ENCODE assay signal across 30 cellular contexts in the genomic region with DNA sequence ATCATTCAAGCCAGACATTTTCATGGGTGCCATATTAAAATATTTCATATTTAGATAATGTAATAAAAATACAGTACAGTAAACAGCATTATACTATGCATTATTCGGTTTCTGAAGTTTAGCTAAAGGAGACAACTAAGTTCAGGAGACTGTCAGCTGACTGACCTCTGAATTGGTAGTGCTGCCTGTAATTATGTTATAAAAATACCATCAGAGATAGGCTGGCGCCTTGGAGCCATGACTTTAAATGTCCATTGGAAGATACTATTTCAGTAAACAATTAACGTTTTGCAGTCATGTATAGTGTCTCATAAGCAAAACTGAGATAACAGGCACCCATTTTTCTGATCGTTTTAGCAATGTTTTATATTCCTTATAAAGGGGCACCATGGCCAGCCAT.
"Had no signal": no experiment of that assay in that cellular context is flagged by ENCODE, and none has a peak within 500 bp of the region (broad histone marks: within the 10 kb centered on the region; RNA-seq: fewer than 3 reads in every experiment).

No MANE protein-coding gene starts in this region.

- DNase-seq: activated B cell treated with CpG ODN at 0.5 μM for 24 hours; activated CD4-positive, alpha-beta memory T cell treated with anti-CD3 and anti-CD28 coated beads for 36 hours; activated CD4-positive, alpha-beta T cell treated with anti-CD3 and anti-CD28 coated beads for 4 hours; activated CD4-positive, alpha-beta T cell treated with anti-CD3 and anti-CD28 coated beads, Interleukin-2, amount 50 U/mL, for 1 hour; activated CD4-positive, CD25-positive, alpha-beta regulatory T cell treated with anti-CD3 and anti-CD28 coated beads, Interleukin-2, amount 50 U/mL, for 72 hours; activated CD8-positive, alpha-beta memory T cell treated with anti-CD3 and anti-CD28 coated beads, Interleukin-2, amount 50 U/mL, for 4 hours; activated gamma-delta T cell treated with Interleukin-2 at 50 U/mL for 16 hours; activated naive CD4-positive, alpha-beta T cell treated with anti-CD3 and anti-CD28 coated beads for 36 hours; activated T-cell treated with anti-CD3 and anti-CD28 coated beads for 4 hours; activated T-cell treated with anti-CD3 and anti-CD28 coated beads, Interleukin-2, amount 50 U/mL, for 4 hours; adrenal gland; body of pancreas; KG1; MM.1S; MV-4-11; NCI-H1092; NCI-H1436 treated with DMSO at 0.1 percent for 48 hours; NCI-H1694 treated with DMSO at 0.1 percent for 48 hours; NCI-H2029; NCI-H345; NCI-H524 treated with DMSO at 0.1 percent for 48 hours; PC-3; Peyer's patch; RPMI8226; SW 1271; T-helper 1 cell; T-helper 2 cell; T-helper 9 cell had no signal

- H3K4me3 ChIP-seq: adrenal gland, body of pancreas, Peyer's patch had no signal

- H3K36me3 ChIP-seq: Peyer's patch had no signal

- H3K9me3 ChIP-seq: adrenal gland, body of pancreas, Peyer's patch had no signal

- ATAC-seq: activated naive CD4-positive, alpha-beta T cell treated with anti-CD3 and anti-CD28 coated beads, Interleukin-2, amount 50 U/mL, for 72 hours; activated T-cell treated with anti-CD3 and anti-CD28 coated beads, Interleukin-2, amount 50 U/mL, for 4 hours; body of pancreas; PC-3 had no signal

- H3K27me3 ChIP-seq: adrenal gland, body of pancreas, Peyer's patch had no signal

- H3K27ac ChIP-seq: adrenal gland, body of pancreas, Peyer's patch, VCaP had no signal

- H3K4me1 ChIP-seq: adrenal gland, body of pancreas, Peyer's patch had no signal
